In genomic region chr2:154203902-154204301, GRCh38 we compare ENCODE assay signal across 27 cellular contexts.
"Had no signal": no experiment of that assay in that cellular context is flagged by ENCODE, and none has a peak within 500 bp of the region (broad histone marks: within the 10 kb centered on the region; RNA-seq: fewer than 3 reads in every experiment).

No MANE protein-coding gene starts in this region.

- FAIRE-seq: colon, endometrium, endothelial cell of umbilical vein, frontal cortex had no signal

- DNase-seq: colonic mucosa; cortex of kidney; dermis blood vessel endothelial cell; dorsolateral prefrontal cortex; effector CD4-positive, alpha-beta T cell; effector CD8-positive, alpha-beta T cell; effector memory CD4-positive, alpha-beta T cell; effector memory CD8-positive, alpha-beta T cell; endodermal cell; erythroblast; esophagus squamous epithelium; foreskin fibroblast; foreskin keratinocyte; foreskin melanocyte; gastrocnemius medialis; glutamatergic neuron; head of caudate nucleus; heart left ventricle had no signal

- H3K4me1 ChIP-seq: colonic mucosa, esophagus muscularis mucosa, esophagus squamous epithelium, foreskin keratinocyte, gastrocnemius medialis, gastroesophageal sphincter, heart left ventricle had no signal

- H3K4me3 ChIP-seq: colonic mucosa, coronary artery, dorsolateral prefrontal cortex, esophagus muscularis mucosa, esophagus squamous epithelium, gastrocnemius medialis, gastroesophageal sphincter, heart left ventricle had no signal

- ATAC-seq: effector memory CD8-positive, alpha-beta T cell; esophagus mucosa; foreskin keratinocyte; gastrocnemius medialis; gastroesophageal sphincter; heart left ventricle had no signal

- H3K9me3 ChIP-seq: colonic mucosa, esophagus muscularis mucosa, esophagus squamous epithelium, gastrocnemius medialis, gastroesophageal sphincter, heart left ventricle had no signal

- H3K27ac ChIP-seq: colonic mucosa, coronary artery, dorsolateral prefrontal cortex, epithelial cell of prostate, esophagus muscularis mucosa, esophagus squamous epithelium, foreskin keratinocyte, gastrocnemius medialis, gastroesophageal sphincter, heart left ventricle had no signal

- H3K27me3 ChIP-seq: colonic mucosa, dorsolateral prefrontal cortex, esophagus muscularis mucosa, esophagus squamous epithelium, foreskin keratinocyte, gastrocnemius medialis, gastroesophageal sphincter, heart left ventricle had no signal

- H3K36me3 ChIP-seq: colonic mucosa, esophagus muscularis mucosa, esophagus squamous epithelium, gastrocnemius medialis, gastroesophageal sphincter, heart left ventricle had no signal
